In genomic region chr1:71857862-71858261, GRCh38 we compare ENCODE assay signal across 21 cellular contexts.
DNase-seq lines count a peak whose midpoint lies in the region; ATAC-seq and TF ChIP-seq lines count a peak whose summit lies in the region.
"Had no signal": no experiment of that assay in that cellular context is flagged by ENCODE, and none has a peak within 500 bp of the region (broad histone marks: within the 10 kb centered on the region; RNA-seq: fewer than 3 reads in every experiment).

No MANE protein-coding gene starts in this region.

- H3K9me3 Mint-ChIP-seq in activated CD4-positive, alpha-beta T cell treated with anti-CD3 and anti-CD28 coated beads, Interleukin-2, amount 10 ng/mL, durations not matched to agents 7 days and 5 days = no peaks in the 10 kb centered on the region

- peak; percentile 21 for DNase-seq in DMS 273 (lab: John Stamatoyannopoulos, UW; ENCODE audit: unreplicated experiment)
- no peak for DNase-seq in DMS 273 treated with DMSO at 0.1 percent for 48 hours (lab: John Stamatoyannopoulos, UW)
- peak; percentile 11 for DNase-seq in NB4 (ENCODE audit: low read depth)
- DNase-seq in fibroblast of gingiva (ENCODE audit: low read depth) = peak; percentile 84
- DNase-seq in sciatic nerve (ENCODE audit: low spot score) = no peak
- DNase-seq in NCI-H510A (lab: John Stamatoyannopoulos, UW) = no peak
- DNase-seq in activated CD4-positive, alpha-beta T cell treated with anti-CD3 and anti-CD28 coated beads, Interleukin-2, amount 10 ng/mL, durations not matched to agents 7 days and 5 days = no peak
- DNase-seq in NCI-H1694 (lab: John Stamatoyannopoulos, UW) = no peak
- DNase-seq: activated CD8-positive, alpha-beta T cell treated with anti-CD3 and anti-CD28 coated beads for 36 hours; activated T-cell treated with anti-CD3 and anti-CD28 coated beads, Interleukin-2, amount 50 U/mL, for 1 hour; amniotic stem cell; erythroblast; left colon; MV-4-11; NCI-H1930; NCI-H510A treated with DMSO at 0.1 percent for 48 hours; stimulated activated CD4-positive, alpha-beta T cell treated with anti-CD3 and anti-CD28 coated beads, Interleukin-4, amount 100 ng/mL, for 1 hour; stimulated activated naive CD8-positive, alpha-beta T cell treated with anti-CD3 and anti-CD28 coated beads, Interleukin-15, Interleukin-2, amounts not matched to agents 100 U/mL and 50 U/mL, for 24 hours; T-helper 9 cell; transverse colon had no signal

- H3K4me3 ChIP-seq in NB4 (ENCODE audit: low read depth, low read length) = no peak overlapping the region
- H3K4me3 ChIP-seq: prostate gland, transverse colon had no signal

- no peak overlapping the region for H3K27ac Mint-ChIP-seq in activated CD4-positive, alpha-beta T cell treated with anti-CD3 and anti-CD28 coated beads, Interleukin-2, amount 10 ng/mL, durations not matched to agents 7 days and 5 days
- H3K27ac Mint-ChIP-seq: activated CD8-positive, alpha-beta T cell treated with anti-CD3 and anti-CD28 coated beads for 36 hours had no signal

- intact Hi-C loops in sciatic nerve (cut with DNase I) = no loop called here

- TF ChIP-seq POLR2A in NB4 (IDR thresholded peaks at IDR 0.05; ENCODE audit: extremely low read depth, insufficient read length) = no peak

- no peaks in the 10 kb centered on the region for H3K4me1 Mint-ChIP-seq in activated CD4-positive, alpha-beta T cell treated with anti-CD3 and anti-CD28 coated beads, Interleukin-2, amount 10 ng/mL, durations not matched to agents 7 days and 5 days

- no peaks in the 10 kb centered on the region for H3K36me3 Mint-ChIP-seq in activated CD4-positive, alpha-beta T cell treated with anti-CD3 and anti-CD28 coated beads, Interleukin-2, amount 10 ng/mL, durations not matched to agents 7 days and 5 days (ENCODE audit: low read depth)

- POLR2A ChIA-PET in activated CD4-positive, alpha-beta T cell treated with anti-CD3 and anti-CD28 coated beads, Interleukin-2, amount 10 ng/mL, durations not matched to agents 7 days and 5 days (lab: Charles Lee) = no interaction called here

- no peaks in the 10 kb centered on the region for H3K27me3 Mint-ChIP-seq in activated CD4-positive, alpha-beta T cell treated with anti-CD3 and anti-CD28 coated beads, Interleukin-2, amount 10 ng/mL, durations not matched to agents 7 days and 5 days
- H3K27me3 Mint-ChIP-seq: activated CD8-positive, alpha-beta T cell treated with anti-CD3 and anti-CD28 coated beads for 36 hours had no signal

- no peak for TF ChIP-seq CTCF in NB4 (IDR thresholded peaks at IDR 0.05; ENCODE audit: low read depth, low read length)

- ATAC-seq in sciatic nerve = peak; percentile 82
- ATAC-seq: activated CD8-positive, alpha-beta T cell treated with anti-CD3 and anti-CD28 coated beads for 36 hours; left colon; stimulated activated naive CD8-positive, alpha-beta T cell treated with anti-CD3 and anti-CD28 coated beads, Interleukin-15, Interleukin-2, amounts not matched to agents 100 U/mL and 50 U/mL, for 24 hours had no signal

- H3K4me3 Mint-ChIP-seq in activated CD4-positive, alpha-beta T cell treated with anti-CD3 and anti-CD28 coated beads, Interleukin-2, amount 10 ng/mL, durations not matched to agents 7 days and 5 days = no peak overlapping the region
- H3K4me3 Mint-ChIP-seq: activated CD8-positive, alpha-beta T cell treated with anti-CD3 and anti-CD28 coated beads for 36 hours had no signal

- CTCF ChIA-PET in activated CD4-positive, alpha-beta T cell treated with anti-CD3 and anti-CD28 coated beads, Interleukin-2, amount 10 ng/mL, durations not matched to agents 7 days and 5 days (lab: Charles Lee) = no interaction called here

Comparison
In these comparisons a context has a peak if more than half of its experiments do, and no peak if none do; other contexts are left out.
1. DNase-seq: peak in DMS 273 (single experiment), NB4 (single experiment) and fibroblast of gingiva (single experiment); none in DMS 273 treated with DMSO at 0.1 percent for 48 hours (single experiment), sciatic nerve (single experiment), NCI-H510A (single experiment), activated CD4-positive, alpha-beta T cell treated with anti-CD3 and anti-CD28 coated beads, Interleukin-2, amount 10 ng/mL, durations not matched to agents 7 days and 5 days (single experiment) and NCI-H1694 (single experiment).